Comparison of ENCODE assay signal across 22 cellular contexts in genomic region chr6:158501638-158502592, GRCh38. TPM values are rescaled to one million over a fixed set of nuclear protein-coding genes. Genes with fewer than 3 reads are reported as not detected.
DNase-seq lines count a peak whose midpoint lies in the region; ATAC-seq and TF ChIP-seq lines count a peak whose summit lies in the region.
"Had no signal": no experiment of that assay in that cellular context is flagged by ENCODE, and none has a peak within 500 bp of the region (broad histone marks: within the 10 kb centered on the region; RNA-seq: fewer than 3 reads in every experiment).

No MANE protein-coding gene starts in this region.

- peak overlapping the region in 1 of 2 donors; percentile 65 for H3K27ac Mint-ChIP-seq in stimulated activated naive CD8-positive, alpha-beta T cell treated with anti-CD3 and anti-CD28 coated beads, Interleukin-15, amount 100 ng/mL, for 72 hours
- H3K27ac Mint-ChIP-seq in endodermal cell = no peak overlapping the region
- H3K27ac Mint-ChIP-seq: CD8-positive, alpha-beta T cell had no signal

- H4K20me1 ChIP-seq in osteoblast (ENCODE audit: insufficient read depth, low read length) = no peaks in the 10 kb centered on the region

- WGBS in endodermal cell (ENCODE audit: insufficient coverage in 1 of 2, insufficient read length in 1 of 2), 2 experiments = 96 to 97% methylated on average over 17 to 36 of the region's 39 CpGs

- H3K27me3 ChIP-seq in endodermal cell (ENCODE audit: control insufficient read depth, insufficient read depth, low read length, poor library complexity, severe bottlenecking) (no peaks in the 10 kb centered on the region), osteoblast (ENCODE audit: insufficient read depth, low read length) (no peaks in the 10 kb centered on the region), right atrium auricular region (no peaks in the 10 kb centered on the region)
- H3K27me3 ChIP-seq: BLaER1 treated with 17β-estradiol and CSF1 and Interleukin-3, amounts not matched to agents 10 nM and 100 nM; SJCRH30 had no signal

- H3K4me1 ChIP-seq in endodermal cell (ENCODE audit: control insufficient read depth, insufficient read depth, low read length) (no peaks in the 10 kb centered on the region), osteoblast (ENCODE audit: insufficient read depth, low read length) (peaks cover 9% of the 10 kb centered on the region), right atrium auricular region (no peaks in the 10 kb centered on the region)

- H3K27me3 Mint-ChIP-seq in stimulated activated naive CD8-positive, alpha-beta T cell treated with anti-CD3 and anti-CD28 coated beads, Interleukin-15, amount 100 ng/mL, for 72 hours = no peaks in the 10 kb centered on the region
- no peaks in the 10 kb centered on the region for H3K27me3 Mint-ChIP-seq in endodermal cell (ENCODE audit: insufficient read depth)

- H3K36me3 ChIP-seq in endodermal cell (ENCODE audit: control insufficient read depth, insufficient read depth, low read length) (peaks cover 52% of the 10 kb centered on the region), osteoblast (ENCODE audit: insufficient read depth, low read length) (peaks cover 15% of the 10 kb centered on the region), right atrium auricular region (peaks cover 29% of the 10 kb centered on the region)

- DNase-seq in stimulated activated naive CD8-positive, alpha-beta T cell treated with anti-CD3 and anti-CD28 coated beads, Interleukin-15, amount 100 ng/mL, for 72 hours = no peak
- no peak for DNase-seq in stimulated activated naive CD8-positive, alpha-beta T cell treated with anti-CD3 and anti-CD28 coated beads, Interleukin-15, Interleukin-2, amounts not matched to agents 100 U/mL and 50 U/mL, for 24 hours
- DNase-seq in endodermal cell (peak; percentile 41), osteoblast (ENCODE audit: insufficient read length, low spot score, missing footprints) (peak; percentile 68), NCI-H2081 (lab: John Stamatoyannopoulos, UW) (no peak), right atrium auricular region (ENCODE audit: low spot score) (no peak)
- DNase-seq: 8988T; Calu3; CD8-positive, alpha-beta T cell; DMS153; GOT3; KG1; NCI-H1092 treated with DMSO at 0.1 percent for 48 hours; NCI-H1436 treated with DMSO at 0.1 percent for 48 hours; NCI-H2029; NCI-H2171; NCI-H345; SJCRH30 had no signal

- no peak overlapping the region for H3K4me2 ChIP-seq in osteoblast (ENCODE audit: insufficient read depth, low read length)
- H3K4me2 ChIP-seq: BLaER1 treated with 17β-estradiol and CSF1 and Interleukin-3, amounts not matched to agents 10 nM and 100 nM had no signal

- no peaks in the 10 kb centered on the region for H3K9me3 Mint-ChIP-seq in stimulated activated naive CD8-positive, alpha-beta T cell treated with anti-CD3 and anti-CD28 coated beads, Interleukin-15, amount 100 ng/mL, for 72 hours
- H3K9me3 Mint-ChIP-seq in endodermal cell = no peaks in the 10 kb centered on the region
- H3K9me3 Mint-ChIP-seq: CD8-positive, alpha-beta T cell had no signal

- no peak overlapping the region for H3K9ac ChIP-seq in endodermal cell (ENCODE audit: extremely low read depth, low read length, poor library complexity, severe bottlenecking)
- H3K9ac ChIP-seq: BLaER1 treated with 17β-estradiol and CSF1 and Interleukin-3, amounts not matched to agents 10 nM and 100 nM had no signal

- peak; percentile 43 for ATAC-seq in stimulated activated naive CD8-positive, alpha-beta T cell treated with anti-CD3 and anti-CD28 coated beads, Interleukin-15, amount 100 ng/mL, for 72 hours
- no peak for ATAC-seq in stimulated activated naive CD8-positive, alpha-beta T cell treated with anti-CD3 and anti-CD28 coated beads, Interleukin-15, Interleukin-2, amounts not matched to agents 100 U/mL and 50 U/mL, for 24 hours
- ATAC-seq in HG03432 (IDR thresholded peaks at IDR 0.05; ENCODE audit: unreplicated experiment) (no peak), HG03175 (IDR thresholded peaks at IDR 0.05; ENCODE audit: unreplicated experiment) (no peak)
- ATAC-seq: CD8-positive, alpha-beta T cell had no signal

- no peak overlapping the region for H3K4me3 Mint-ChIP-seq in stimulated activated naive CD8-positive, alpha-beta T cell treated with anti-CD3 and anti-CD28 coated beads, Interleukin-15, amount 100 ng/mL, for 72 hours
- H3K4me3 Mint-ChIP-seq in endodermal cell = no peak overlapping the region
- H3K4me3 Mint-ChIP-seq: CD8-positive, alpha-beta T cell had no signal

- no peak overlapping the region for H3K4me3 ChIP-seq in endodermal cell (ENCODE audit: low read length)
- no peak overlapping the region for H3K4me3 ChIP-seq in osteoblast (ENCODE audit: insufficient read depth, low read length)
- H3K4me3 ChIP-seq in right atrium auricular region = no peak overlapping the region
- H3K4me3 ChIP-seq: BLaER1 treated with 17β-estradiol and CSF1 and Interleukin-3, amounts not matched to agents 10 nM and 100 nM; SJCRH30 had no signal

- peaks cover 62% of the 10 kb centered on the region for H3K36me3 Mint-ChIP-seq in endodermal cell (ENCODE audit: low read depth)

- H2AFZ ChIP-seq in osteoblast (ENCODE audit: low read length) = no peak overlapping the region

- TF ChIP-seq CTCF in endodermal cell (conservative IDR thresholded peaks at IDR 0.05) = no peak
- no peak for TF ChIP-seq CTCF in osteoblast (IDR thresholded peaks at IDR 0.05; ENCODE audit: extremely low read depth, low read depth, low read length)
- TF ChIP-seq CTCF in right atrium auricular region (IDR thresholded peaks at IDR 0.05) = no peak

- no peaks in the 10 kb centered on the region for H3K4me1 Mint-ChIP-seq in stimulated activated naive CD8-positive, alpha-beta T cell treated with anti-CD3 and anti-CD28 coated beads, Interleukin-15, amount 100 ng/mL, for 72 hours
- H3K4me1 Mint-ChIP-seq in endodermal cell = peaks cover 4% of the 10 kb centered on the region

- H3K9me3 ChIP-seq in endodermal cell (ENCODE audit: control insufficient read depth, low read length) (no peaks in the 10 kb centered on the region), osteoblast (ENCODE audit: low read depth, low read length) (no peaks in the 10 kb centered on the region), right atrium auricular region (no peaks in the 10 kb centered on the region)
- H3K9me3 ChIP-seq: BLaER1 treated with 17β-estradiol and CSF1 and Interleukin-3, amounts not matched to agents 10 nM and 100 nM; SJCRH30 had no signal

- H3K27ac ChIP-seq in endodermal cell (ENCODE audit: low read depth, low read length) (no peak overlapping the region), osteoblast (ENCODE audit: low read depth, low read length) (no peak overlapping the region), right atrium auricular region (no peak overlapping the region)
- H3K27ac ChIP-seq: BLaER1 treated with 17β-estradiol and CSF1 and Interleukin-3, amounts not matched to agents 10 nM and 100 nM; HL-60 had no signal

- H3K79me2 ChIP-seq in osteoblast (ENCODE audit: insufficient read depth, low read length) = no peaks in the 10 kb centered on the region

RNA-seq across cellular contexts. Expression of gene TMEM181, which starts 58.0 kb away (rescaled TPM):
- total RNA-seq in endodermal cell (10 to 100 TPM; 21.2 to 21.8 TPM), osteoblast (43.3 and 43.8 TPM in 2 replicates), right atrium auricular region (10 to 100 TPM; 13.9 to 14.4 TPM)
- polyA plus RNA-seq in endodermal cell (2013, experiment 1 of 2) = 20.7 TPM
- 18.7 TPM for polyA plus RNA-seq in endodermal cell (2013, experiment 2 of 2)

Comparison
In these comparisons a context has a peak if more than half of its experiments do, and no peak if none do; other contexts are left out.
1. DNase-seq: peak in endodermal cell (single experiment) and osteoblast (single experiment); none in stimulated activated naive CD8-positive, alpha-beta T cell treated with anti-CD3 and anti-CD28 coated beads, Interleukin-15, amount 100 ng/mL, for 72 hours (0 of 2), stimulated activated naive CD8-positive, alpha-beta T cell treated with anti-CD3 and anti-CD28 coated beads, Interleukin-15, Interleukin-2, amounts not matched to agents 100 U/mL and 50 U/mL, for 24 hours (single experiment), NCI-H2081 (0 of 2) and right atrium auricular region (single experiment).